In genomic region chr9:115691686-115692085, GRCh38 we compare ENCODE assay signal across 1 cellular context.
TF ChIP-seq lines count a peak whose summit lies in the region.

No MANE protein-coding gene starts in this region.

TF ChIP-seq in PFSK-1, 5 proteins besides CTCF, POLR2A, EP300 and RAD21 (continued from another document):
- TF ChIP-seq REST (IDR thresholded peaks at IDR 0.05; ENCODE audit: insufficient read depth in 1 of 2, low read depth in 2 of 2, low read length in 2 of 2) = 0 out of 4 replicates have a peak, but pooled peaks of 1 of the 2 experiments have one; percentile 27
